ENCODE assay signal across 8 cellular contexts in genomic region chr1:145858238-145858936, GRCh38. TPM values are rescaled to one million over a fixed set of nuclear protein-coding genes. Genes with fewer than 3 reads are reported as not detected.
DNase-seq lines count a peak whose midpoint lies in the region; ATAC-seq and TF ChIP-seq lines count a peak whose summit lies in the region.

No MANE protein-coding gene starts in this region.

- H3K4me3 ChIP-seq in NB4 (ENCODE audit: low read depth, low read length) (peak overlapping the region; percentile 62), dorsolateral prefrontal cortex (peak overlapping the region; percentile 56 to 97 (median 80))

- TF ChIP-seq CTCF in NB4 (IDR thresholded peaks at IDR 0.05; ENCODE audit: low read depth, low read length) (no peak), dorsolateral prefrontal cortex (IDR thresholded peaks at IDR 0.05 in 54 of 56, conservative IDR thresholded peaks at IDR 0.05 in 2 of 56; ENCODE audit: low read depth in 1 of 56, partially characterized antibody in 56 of 56) (peak in 1 of 56 donors; percentile 6)

- no peak for TF ChIP-seq POLR2A in NB4 (IDR thresholded peaks at IDR 0.05; ENCODE audit: extremely low read depth, insufficient read length)

- peak; percentile 24 for ATAC-seq in GM19397 (IDR thresholded peaks at IDR 0.05; ENCODE audit: unreplicated experiment)
- ATAC-seq in activated CD4-positive, CD25-positive, alpha-beta regulatory T cell treated with anti-CD3 and anti-CD28 coated beads, Interleukin-2, amount 50 U/mL, for 24 hours, result peak; percentile 41 to 44

- intact Hi-C loops in dorsolateral prefrontal cortex (cut with DNase I), result loop anchor here (1.0 to 2.0 kb wide), 2 partner anchors 14 to 34 kb away; partner anchors contain the start of genes NUDT17 (in 1 of the 2), POLR3C (in 1 of the 2) and RNF115 (in 1 of the 2)

- peak; percentile 39 for DNase-seq in Ammon's horn (ENCODE audit: low spot score)
- peak; percentile 70 for DNase-seq in NB4 (ENCODE audit: low read depth)
- peak in 8 of 10 donors; percentile 36 to 69 (median 50) for DNase-seq in dorsolateral prefrontal cortex
- peak; percentile 29 for DNase-seq in medulla oblongata (ENCODE audit: extremely low spot score)
- peak; percentile 49 for DNase-seq in stimulated activated CD8-positive, alpha-beta memory T cell treated with anti-CD3 and anti-CD28 coated beads, Interleukin-4, amount 100 ng/mL, for 24 hours (ENCODE audit: low read depth)
- no peak for DNase-seq in midbrain (lab: John Stamatoyannopoulos, UW)

- no peaks in the 10 kb centered on the region for H3K27me3 ChIP-seq in dorsolateral prefrontal cortex

- H3K27ac ChIP-seq in dorsolateral prefrontal cortex, result peak overlapping the region; percentile 63 to 96 (median 89)

RNA-seq across cellular contexts. Expression of gene PIAS3, which starts 0.5 kb away (rescaled TPM):
- 10 to 100 TPM; 21.8 to 43.6 (median 31.9) TPM for total RNA-seq in dorsolateral prefrontal cortex

RNA-seq across cellular contexts. Expression of gene NUDT17, which starts 13.0 kb away (rescaled TPM):
- total RNA-seq in dorsolateral prefrontal cortex, result 10 to 100 TPM in 1 of 120 experiments, 1 to 10 TPM in 119; 2.6 to 10.1 (median 5.5) TPM

RNA-seq across cellular contexts. Expression of gene ANKRD35, which starts 27.3 kb away (rescaled TPM):
- 10 to 100 TPM in 13 of 120 experiments, 1 to 10 TPM in 107; 2.2 to 12.7 (median 7.2) TPM for total RNA-seq in dorsolateral prefrontal cortex

RNA-seq across cellular contexts. Expression of gene POLR3C, which starts 34.4 kb away (rescaled TPM):
- total RNA-seq in dorsolateral prefrontal cortex, result 10 to 100 TPM; 17.3 to 35.6 (median 26.6) TPM

RNA-seq across cellular contexts. Expression of gene RNF115, which starts 34.5 kb away (rescaled TPM):
- 10 to 100 TPM; 20.5 to 38.6 (median 29.2) TPM for total RNA-seq in dorsolateral prefrontal cortex
